ENCODE assay signal across 1 cellular context in the genomic region with DNA sequence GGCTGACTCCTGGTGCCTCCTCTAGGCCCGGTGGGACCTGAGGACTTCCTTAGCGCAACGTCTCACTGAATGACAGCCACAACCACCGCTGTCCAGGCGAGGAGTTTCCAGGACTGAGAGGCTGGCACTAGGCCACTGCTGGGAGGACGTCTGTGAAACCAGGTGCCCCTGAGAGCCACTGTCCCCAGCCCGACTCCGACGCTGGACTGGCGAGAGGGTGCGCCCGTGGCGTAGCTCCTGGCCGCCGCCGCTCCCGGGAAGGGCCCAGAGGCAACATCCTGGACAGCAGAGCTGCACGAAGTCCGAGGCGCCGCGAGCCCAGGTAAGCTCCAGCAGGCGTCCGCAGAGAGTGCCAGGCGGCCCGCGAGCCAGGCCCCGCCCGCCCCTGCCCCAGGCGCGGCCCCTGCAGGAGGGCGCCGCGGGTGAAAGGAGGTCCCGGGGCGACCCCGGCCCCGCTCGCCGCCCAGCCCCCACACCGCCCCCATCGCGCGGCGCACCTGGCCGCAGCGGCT.
TF ChIP-seq lines count a peak whose summit lies in the region.

No MANE protein-coding gene starts in this region.

TF ChIP-seq in GM23338, 12 proteins besides CTCF, POLR2A, EP300 and RAD21 (continued from another document):
- TF ChIP-seq ETS1 (IDR thresholded peaks at IDR 0.05): no peak
- TF ChIP-seq ZNF114 (CRISPR knock-in tag; IDR thresholded peaks at IDR 0.05): no peak
TF ChIP-seq in GM23338: peak in this region for 0.
